ENCODE assay signal across 1 cellular context in genomic region chr5:149895416-149896345, GRCh38.
TF ChIP-seq lines count a peak whose summit lies in the region.

No MANE protein-coding gene starts in this region.

TF ChIP-seq in GM12878, 131 proteins besides CTCF, POLR2A, EP300 and RAD21 (continued from another document):
- TF ChIP-seq TBL1XR1 (IDR thresholded peaks at IDR 0.05; ENCODE audit: low read depth, low read length) (no peak), SMARCA5 (IDR thresholded peaks at IDR 0.05) (no peak), MTA3 (IDR thresholded peaks at IDR 0.05; ENCODE audit: borderline replicate concordance, low read length) (no peak), ZNF207 (IDR thresholded peaks at IDR 0.05; ENCODE audit: borderline replicate concordance) (no peak), EED (IDR thresholded peaks at IDR 0.05; ENCODE audit: low read depth) (no peak), NBN (IDR thresholded peaks at IDR 0.05) (no peak), LARP7 (IDR thresholded peaks at IDR 0.05) (no peak)
- TF ChIP-seq, protein P1, sequence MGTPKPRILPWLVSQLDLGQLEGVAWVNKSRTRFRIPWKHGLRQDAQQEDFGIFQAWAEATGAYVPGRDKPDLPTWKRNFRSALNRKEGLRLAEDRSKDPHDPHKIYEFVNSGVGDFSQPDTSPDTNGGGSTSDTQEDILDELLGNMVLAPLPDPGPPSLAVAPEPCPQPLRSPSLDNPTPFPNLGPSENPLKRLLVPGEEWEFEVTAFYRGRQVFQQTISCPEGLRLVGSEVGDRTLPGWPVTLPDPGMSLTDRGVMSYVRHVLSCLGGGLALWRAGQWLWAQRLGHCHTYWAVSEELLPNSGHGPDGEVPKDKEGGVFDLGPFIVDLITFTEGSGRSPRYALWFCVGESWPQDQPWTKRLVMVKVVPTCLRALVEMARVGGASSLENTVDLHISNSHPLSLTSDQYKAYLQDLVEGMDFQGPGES (IDR thresholded peaks at IDR 0.05) = no peak
TF ChIP-seq in GM12878: peak in this region for 0.
